Comparison of ENCODE assay signal across 8 cellular contexts in genomic region chr22:43993072-43993760, GRCh38. TPM values are rescaled to one million over a fixed set of nuclear protein-coding genes. Genes with fewer than 3 reads are reported as not detected.
DNase-seq lines count a peak whose midpoint lies in the region; ATAC-seq, FAIRE-seq and TF ChIP-seq lines count a peak whose summit lies in the region.

No MANE protein-coding gene starts in this region.

- FAIRE-seq in HTR-8/SVneo (lab: Jason Lieb, UNC) (peak; percentile 64), frontal cortex (lab: Jason Lieb, UNC) (no peak)

- H3K27ac ChIP-seq in RWPE2 (ENCODE audit: poor library complexity, severe bottlenecking) (no peak overlapping the region), parathyroid adenoma (peak overlapping the region; percentile 44), upper lobe of right lung (no peak overlapping the region)

- no peaks in the 10 kb centered on the region for H3K79me2 ChIP-seq in parathyroid adenoma

- DNase-seq in COR-L47 (lab: John Stamatoyannopoulos, UW) = peak; percentile 59
- peak; percentile 61 for DNase-seq in HTR-8/SVneo (ENCODE audit: insufficient read length, low spot score)
- no peak for DNase-seq in RWPE2 (ENCODE audit: low spot score)
- peak; percentile 36 for DNase-seq in activated gamma-delta T cell treated with anti-CD3 and anti-CD28 coated beads, Interleukin-2, amount 50 U/mL, for 16 hours (ENCODE audit: low read depth)
- DNase-seq in frontal cortex (ENCODE audit: low spot score in 2 of 2) = peak; percentile 38 to 78
- peak; percentile 66 for DNase-seq in upper lobe of right lung

- TF ChIP-seq CTCF in RWPE2 (IDR thresholded peaks at IDR 0.05; ENCODE audit: poor library complexity, severe bottlenecking) = peak; percentile 91
- TF ChIP-seq CTCF in parathyroid adenoma (IDR thresholded peaks at IDR 0.05) = peak; percentile 84
- TF ChIP-seq CTCF in upper lobe of right lung (IDR thresholded peaks at IDR 0.05) = peak; percentile 97

- H3K9ac ChIP-seq in parathyroid adenoma = no peak overlapping the region

- no peaks in the 10 kb centered on the region for H3K9me3 ChIP-seq in RWPE2 (ENCODE audit: severe bottlenecking)
- no peaks in the 10 kb centered on the region for H3K9me3 ChIP-seq in parathyroid adenoma (ENCODE audit: control insufficient read depth, low read length)
- no peaks in the 10 kb centered on the region for H3K9me3 ChIP-seq in upper lobe of right lung

- H3K4me1 ChIP-seq in RWPE2 (ENCODE audit: insufficient read depth, poor library complexity, severe bottlenecking) (no peaks in the 10 kb centered on the region), parathyroid adenoma (peaks cover 14% of the 10 kb centered on the region), upper lobe of right lung (no peaks in the 10 kb centered on the region)

- no peaks in the 10 kb centered on the region for H3K27me3 ChIP-seq in RWPE2 (ENCODE audit: insufficient read depth, poor library complexity, severe bottlenecking)
- no peaks in the 10 kb centered on the region for H3K27me3 ChIP-seq in parathyroid adenoma (ENCODE audit: control insufficient read depth, insufficient read depth, low read length)
- H3K27me3 ChIP-seq in upper lobe of right lung = no peaks in the 10 kb centered on the region

- H3K4me3 ChIP-seq in RWPE2 (ENCODE audit: severe bottlenecking) = no peak overlapping the region
- no peak overlapping the region for H3K4me3 ChIP-seq in parathyroid adenoma (ENCODE audit: low read depth, low read length)
- no peak overlapping the region for H3K4me3 ChIP-seq in upper lobe of right lung

- ATAC-seq in RWPE2 (ENCODE audit: low read depth) (peak; percentile 63; the same call in 2 of the 3 replicates), upper lobe of right lung (peak; percentile 83), HG03045 (IDR thresholded peaks at IDR 0.05; ENCODE audit: unreplicated experiment) (no peak)

- H2AFZ ChIP-seq in parathyroid adenoma = no peak overlapping the region

- intact Hi-C loops in upper lobe of right lung (cut with DNase I) = loop anchor here (5.0 kb wide), 1 partner anchor 634 kb away; no protein-coding TSS in a partner anchor

- H3K36me3 ChIP-seq in RWPE2 (ENCODE audit: low read depth) (peaks cover 75% of the 10 kb centered on the region), parathyroid adenoma (ENCODE audit: control insufficient read depth, insufficient read depth, low read length) (no peaks in the 10 kb centered on the region), upper lobe of right lung (peaks cover 72% of the 10 kb centered on the region)

- H3K4me2 ChIP-seq in parathyroid adenoma (ENCODE audit: low read length) = peak overlapping the region; percentile 46

RNA-seq across cellular contexts. Expression of gene PARVB, which starts 30.9 kb away (rescaled TPM):
- total RNA-seq in frontal cortex = 5.7 TPM
- total RNA-seq in upper lobe of right lung = 49.3 TPM

RNA-seq across cellular contexts. Expression of gene SAMM50, which starts 38.0 kb away (rescaled TPM):
- total RNA-seq in frontal cortex (32.6 TPM), upper lobe of right lung (25.7 TPM)
